24 cellular contexts compared by ENCODE assay signal in the genomic region with DNA sequence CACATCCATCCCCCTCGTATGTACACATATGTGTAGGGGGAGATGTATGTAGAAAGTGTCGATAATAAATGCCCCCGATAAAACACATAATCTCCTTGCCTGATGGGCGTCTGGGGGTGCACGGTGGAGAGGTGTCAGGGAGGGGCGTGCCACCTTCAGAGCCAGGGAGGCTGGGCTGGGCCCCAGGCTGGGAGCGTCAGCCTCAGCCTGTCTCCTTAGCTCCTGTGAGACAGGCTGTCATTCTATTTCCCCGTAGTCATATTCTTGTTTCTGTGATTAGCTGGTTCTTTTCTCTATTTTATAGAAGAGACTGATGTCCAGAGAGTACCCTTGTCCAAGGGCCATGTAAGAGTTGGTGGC. TPM values are rescaled to one million over a fixed set of nuclear protein-coding genes. Genes with fewer than 3 reads are reported as not detected.
DNase-seq lines count a peak whose midpoint lies in the region; ATAC-seq and TF ChIP-seq lines count a peak whose summit lies in the region.
"Had no signal": no experiment of that assay in that cellular context is flagged by ENCODE, and none has a peak within 500 bp of the region (broad histone marks: within the 10 kb centered on the region; RNA-seq: fewer than 3 reads in every experiment).

No MANE protein-coding gene starts in this region.

- TF ChIP-seq CTCF in right atrium auricular region (IDR thresholded peaks at IDR 0.05): no peak
- no peak for TF ChIP-seq CTCF in neural cell (IDR thresholded peaks at IDR 0.05; ENCODE audit: poor library complexity, severe bottlenecking)
- TF ChIP-seq CTCF in type B pancreatic cell (conservative IDR thresholded peaks at IDR 0.05): no peak

- H3K36me3 Mint-ChIP-seq in type B pancreatic cell: no peaks in the 10 kb centered on the region
- H3K36me3 Mint-ChIP-seq: CD8-positive, alpha-beta memory T cell had no signal

- DNase-seq in Right ventricle myocardium inferior (ENCODE audit: missing footprints) (peak; percentile 21), right atrium auricular region (ENCODE audit: low spot score) (no peak), left ventricle myocardium superior (peak; percentile 6), type B pancreatic cell (ENCODE audit: extremely low spot score, unreplicated experiment) (no peak), anterior cingulate cortex (lab: John Stamatoyannopoulos, UW) (no peak), NCI-H2196 (lab: John Stamatoyannopoulos, UW; ENCODE audit: unreplicated experiment) (no peak)
- DNase-seq in stimulated activated CD4-positive, alpha-beta T cell treated with anti-CD3 and anti-CD28 coated beads, Interleukin-2, amount 100 ng/mL, for 24 hours: no peak
- DNase-seq: activated CD4-positive, alpha-beta memory T cell treated with anti-CD3 and anti-CD28 coated beads, Interleukin-2, amount 10 ng/mL, durations not matched to agents 7 days and 5 days; activated CD4-positive, CD25-positive, alpha-beta regulatory T cell treated with anti-CD3 and anti-CD28 coated beads, Interleukin-2, amount 50 U/mL, for 72 hours; activated effector memory CD4-positive, alpha-beta T cell treated with Interleukin-2 at 50 U/mL for 16 hours; DMS 273 treated with DMSO at 0.1 percent for 48 hours; GM23248; mammary epithelial cell; NCI-H1105; NCI-H1930; NCI-H2227 treated with DMSO at 0.1 percent for 48 hours; NCI-H69; stimulated activated CD8-positive, alpha-beta memory T cell treated with anti-CD3 and anti-CD28 coated beads, Interleukin-4, amount 100 ng/mL, for 48 hours; stimulated activated naive CD8-positive, alpha-beta T cell treated with anti-CD3 and anti-CD28 coated beads, Interleukin-15, amount 100 ng/mL, for 72 hours had no signal

- H3K27ac Mint-ChIP-seq in type B pancreatic cell: peak overlapping the region; percentile 25
- H3K27ac Mint-ChIP-seq: activated CD4-positive, alpha-beta memory T cell treated with anti-CD3 and anti-CD28 coated beads, Interleukin-2, amount 10 ng/mL, durations not matched to agents 7 days and 5 days; stimulated activated naive CD8-positive, alpha-beta T cell treated with anti-CD3 and anti-CD28 coated beads, Interleukin-15, amount 100 ng/mL, for 72 hours; T-helper 1 cell treated with Interleukin-12 subunit alpha and Interleukin-12 subunit beta and Interleukin-4 antibody, amounts not matched to agents 30 μg/mL and 1 μg/mL, for 36 hours had no signal

- H3K4me3 ChIP-seq in right atrium auricular region (no peak overlapping the region), neural cell (ENCODE audit: low read length) (peak overlapping the region; percentile 45)
- H3K4me3 ChIP-seq: GM23248, prostate gland, thyroid gland had no signal

- H3K27ac ChIP-seq in right atrium auricular region: no peak overlapping the region
- H3K27ac ChIP-seq in neural cell (ENCODE audit: low read length): peak overlapping the region; percentile 54
- H3K27ac ChIP-seq: GM23248, prostate gland, thyroid gland had no signal

- H3K4me1 ChIP-seq in right atrium auricular region: peaks cover 0 to 31% of the 10 kb centered on the region in 2 donors
- H3K4me1 ChIP-seq: prostate gland had no signal

- TF ChIP-seq RAD21 in neural cell (conservative IDR thresholded peaks at IDR 0.05): no peak

- H2AFZ ChIP-seq in neural cell (ENCODE audit: low read depth, low read length): no peak overlapping the region
- H2AFZ ChIP-seq: GM23248 had no signal

- H3K4me1 Mint-ChIP-seq in type B pancreatic cell (ENCODE audit: unreplicated experiment): peaks cover 45% of the 10 kb centered on the region

- TF ChIP-seq EP300 in neural cell (conservative IDR thresholded peaks at IDR 0.05; ENCODE audit: poor library complexity, severe bottlenecking): no peak

- H3K4me2 ChIP-seq in neural cell (ENCODE audit: low read length): peak overlapping the region; percentile 34

- peak overlapping the region; percentile 32 for H3K9ac ChIP-seq in neural cell (ENCODE audit: low read length)
- H3K9ac ChIP-seq: GM23248 had no signal

- H3K4me3 Mint-ChIP-seq in type B pancreatic cell: peak overlapping the region; percentile 5
- H3K4me3 Mint-ChIP-seq: activated CD4-positive, alpha-beta memory T cell treated with anti-CD3 and anti-CD28 coated beads, Interleukin-2, amount 10 ng/mL, durations not matched to agents 7 days and 5 days; stimulated activated naive CD8-positive, alpha-beta T cell treated with anti-CD3 and anti-CD28 coated beads, Interleukin-15, amount 100 ng/mL, for 72 hours; T-helper 1 cell treated with Interleukin-12 subunit alpha and Interleukin-12 subunit beta and Interleukin-4 antibody, amounts not matched to agents 30 μg/mL and 1 μg/mL, for 36 hours had no signal

- no peaks in the 10 kb centered on the region for H3K27me3 Mint-ChIP-seq in type B pancreatic cell

- H3K9me2 ChIP-seq in neural cell (ENCODE audit: insufficient read depth, low read length): no peaks in the 10 kb centered on the region

- no peaks in the 10 kb centered on the region for H3K9me3 Mint-ChIP-seq in type B pancreatic cell
- H3K9me3 Mint-ChIP-seq: activated CD4-positive, alpha-beta memory T cell treated with anti-CD3 and anti-CD28 coated beads, Interleukin-2, amount 10 ng/mL, durations not matched to agents 7 days and 5 days; CD8-positive, alpha-beta memory T cell; stimulated activated naive CD8-positive, alpha-beta T cell treated with anti-CD3 and anti-CD28 coated beads, Interleukin-15, amount 100 ng/mL, for 72 hours; T-helper 1 cell treated with Interleukin-12 subunit alpha and Interleukin-12 subunit beta and Interleukin-4 antibody, amounts not matched to agents 30 μg/mL and 1 μg/mL, for 36 hours had no signal

- no peaks in the 10 kb centered on the region for H4K20me1 ChIP-seq in neural cell (ENCODE audit: insufficient read depth)

- H3K27me3 ChIP-seq in right atrium auricular region (no peaks in the 10 kb centered on the region), neural cell (ENCODE audit: insufficient read depth, low read depth, low read length) (no peaks in the 10 kb centered on the region)
- H3K27me3 ChIP-seq: thyroid gland had no signal

- H3K79me2 ChIP-seq in neural cell (replicated peaks; ENCODE audit: insufficient read depth, low read length): no peaks in the 10 kb centered on the region

- H3K9me3 ChIP-seq in right atrium auricular region (no peaks in the 10 kb centered on the region), neural cell (ENCODE audit: low read length) (no peaks in the 10 kb centered on the region)
- H3K9me3 ChIP-seq: prostate gland, thyroid gland had no signal

- no peak for ATAC-seq in Right ventricle myocardium inferior
- no peak for ATAC-seq in left ventricle myocardium superior
- ATAC-seq: stimulated activated naive CD8-positive, alpha-beta T cell treated with anti-CD3 and anti-CD28 coated beads, Interleukin-15, amount 100 ng/mL, for 72 hours had no signal

- H3F3A ChIP-seq in neural cell (ENCODE audit: insufficient read depth, low read length, poor library complexity, severe bottlenecking): no peaks in the 10 kb centered on the region

- no peaks in the 10 kb centered on the region for H3K36me3 ChIP-seq in right atrium auricular region
- H3K36me3 ChIP-seq in neural cell (ENCODE audit: insufficient read depth, low read length): no peaks in the 10 kb centered on the region
- H3K36me3 ChIP-seq: prostate gland, thyroid gland had no signal

- intact Hi-C loops in Right ventricle myocardium inferior (cut with DNase I): loop anchor here (5.0 to 10.0 kb wide), 2 partner anchors 39 to 53 kb away; no protein-coding TSS in a partner anchor
- intact Hi-C loops in left ventricle myocardium superior (cut with micrococcal nuclease): no loop called here

TF ChIP-seq in neural cell, 6 proteins besides CTCF, POLR2A, EP300 and RAD21:
- TF ChIP-seq, protein P1, sequence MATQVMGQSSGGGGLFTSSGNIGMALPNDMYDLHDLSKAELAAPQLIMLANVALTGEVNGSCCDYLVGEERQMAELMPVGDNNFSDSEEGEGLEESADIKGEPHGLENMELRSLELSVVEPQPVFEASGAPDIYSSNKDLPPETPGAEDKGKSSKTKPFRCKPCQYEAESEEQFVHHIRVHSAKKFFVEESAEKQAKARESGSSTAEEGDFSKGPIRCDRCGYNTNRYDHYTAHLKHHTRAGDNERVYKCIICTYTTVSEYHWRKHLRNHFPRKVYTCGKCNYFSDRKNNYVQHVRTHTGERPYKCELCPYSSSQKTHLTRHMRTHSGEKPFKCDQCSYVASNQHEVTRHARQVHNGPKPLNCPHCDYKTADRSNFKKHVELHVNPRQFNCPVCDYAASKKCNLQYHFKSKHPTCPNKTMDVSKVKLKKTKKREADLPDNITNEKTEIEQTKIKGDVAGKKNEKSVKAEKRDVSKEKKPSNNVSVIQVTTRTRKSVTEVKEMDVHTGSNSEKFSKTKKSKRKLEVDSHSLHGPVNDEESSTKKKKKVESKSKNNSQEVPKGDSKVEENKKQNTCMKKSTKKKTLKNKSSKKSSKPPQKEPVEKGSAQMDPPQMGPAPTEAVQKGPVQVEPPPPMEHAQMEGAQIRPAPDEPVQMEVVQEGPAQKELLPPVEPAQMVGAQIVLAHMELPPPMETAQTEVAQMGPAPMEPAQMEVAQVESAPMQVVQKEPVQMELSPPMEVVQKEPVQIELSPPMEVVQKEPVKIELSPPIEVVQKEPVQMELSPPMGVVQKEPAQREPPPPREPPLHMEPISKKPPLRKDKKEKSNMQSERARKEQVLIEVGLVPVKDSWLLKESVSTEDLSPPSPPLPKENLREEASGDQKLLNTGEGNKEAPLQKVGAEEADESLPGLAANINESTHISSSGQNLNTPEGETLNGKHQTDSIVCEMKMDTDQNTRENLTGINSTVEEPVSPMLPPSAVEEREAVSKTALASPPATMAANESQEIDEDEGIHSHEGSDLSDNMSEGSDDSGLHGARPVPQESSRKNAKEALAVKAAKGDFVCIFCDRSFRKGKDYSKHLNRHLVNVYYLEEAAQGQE (IDR thresholded peaks at IDR 0.05; ENCODE audit: borderline replicate concordance): no peak
- TF ChIP-seq EZH2 (IDR thresholded peaks at IDR 0.05; ENCODE audit: borderline replicate concordance, insufficient read depth, low read length, poor library complexity, severe bottlenecking) (no peak), MXI1 (conservative IDR thresholded peaks at IDR 0.05; ENCODE audit: poor library complexity, severe bottlenecking) (no peak), POLR2AphosphoS5 (IDR thresholded peaks at IDR 0.05) (no peak), SMC3 (conservative IDR thresholded peaks at IDR 0.05; ENCODE audit: poor library complexity) (no peak), TAF1 (IDR thresholded peaks at IDR 0.05; ENCODE audit: low read depth) (no peak)

RNA-seq across cellular contexts. Expression of a gene that starts 4.7 kb away (rescaled TPM):
- total RNA-seq in Right ventricle myocardium inferior: 91.1 TPM
- total RNA-seq in right atrium auricular region: 10 to 100 TPM; 34.5 to 50.8 TPM
- total RNA-seq in left ventricle myocardium superior: 90.8 TPM
- 2.3 and 2.7 TPM in 2 replicates for polyA plus RNA-seq in neural cell
- 3.8 and 4.6 TPM in 2 replicates for polyA minus RNA-seq in neural cell
- total RNA-seq in type B pancreatic cell (ENCODE audit: low replicate concordance): 66.9 and 127 TPM in 2 replicates

Comparison
In these comparisons a context has a peak if more than half of its experiments do, and no peak if none do; other contexts are left out.
1. DNase-seq: peak in Right ventricle myocardium inferior (single experiment) and left ventricle myocardium superior (single experiment); none in right atrium auricular region (single experiment), type B pancreatic cell (single experiment), anterior cingulate cortex (0 of 58), stimulated activated CD4-positive, alpha-beta T cell treated with anti-CD3 and anti-CD28 coated beads, Interleukin-2, amount 100 ng/mL, for 24 hours (0 of 2) and NCI-H2196 (single experiment).